Comparison of ENCODE assay signal across 7 cellular contexts in genomic region chr2:170409164-170409535, GRCh38.
A peak's percentile ranks its signal among the peaks of the same experiment; 100 is the strongest.
DNase-seq lines count a peak whose midpoint lies in the region; ATAC-seq and TF ChIP-seq lines count a peak whose summit lies in the region.

No MANE protein-coding gene starts in this region.

- no peaks in the 10 kb centered on the region for H3K36me3 ChIP-seq in hepatocyte (replicated peaks; ENCODE audit: insufficient read depth, low read depth)

- H3K4me3 ChIP-seq in hepatocyte = peak overlapping the region; percentile 3
- no peak overlapping the region for H3K4me3 ChIP-seq in skeletal muscle cell (ENCODE audit: low read depth, low read length)

- 4% methylated on average over 9 of the region's 9 CpGs for WGBS in hepatocyte (ENCODE audit: low lambda C conversion rate, missing lambda C conversion rate)

- H3K4me2 ChIP-seq in hepatocyte = peak overlapping the region; percentile 63

- H3K27ac Mint-ChIP-seq in T-helper 1 cell treated with Interleukin-12 subunit alpha and Interleukin-12 subunit beta and Interleukin-4 antibody, amounts not matched to agents 30 μg/mL and 1 μg/mL, for 36 hours = no peak overlapping the region

- no peaks in the 10 kb centered on the region for H3K4me1 ChIP-seq in hepatocyte (ENCODE audit: insufficient read depth)

- H3K4me1 Mint-ChIP-seq in T-helper 1 cell treated with Interleukin-12 subunit alpha and Interleukin-12 subunit beta and Interleukin-4 antibody, amounts not matched to agents 30 μg/mL and 1 μg/mL, for 36 hours (ENCODE audit: low read depth) = peaks cover 6% of the 10 kb centered on the region

- no peak for ATAC-seq in HG03039 (IDR thresholded peaks at IDR 0.05; ENCODE audit: unreplicated experiment)

- H3K9me3 Mint-ChIP-seq in T-helper 1 cell treated with Interleukin-12 subunit alpha and Interleukin-12 subunit beta and Interleukin-4 antibody, amounts not matched to agents 30 μg/mL and 1 μg/mL, for 36 hours = no peaks in the 10 kb centered on the region

- H3K79me2 ChIP-seq in hepatocyte = no peaks in the 10 kb centered on the region

- no peaks in the 10 kb centered on the region for H3K36me3 Mint-ChIP-seq in T-helper 1 cell treated with Interleukin-12 subunit alpha and Interleukin-12 subunit beta and Interleukin-4 antibody, amounts not matched to agents 30 μg/mL and 1 μg/mL, for 36 hours (ENCODE audit: low read depth)

- no peaks in the 10 kb centered on the region for H3K9me2 ChIP-seq in hepatocyte (replicated peaks; ENCODE audit: insufficient read depth)

- H4K20me1 ChIP-seq in hepatocyte (ENCODE audit: insufficient read depth, poor library complexity, severe bottlenecking) = no peaks in the 10 kb centered on the region

- TF ChIP-seq CTCF in GM12872 (IDR thresholded peaks at IDR 0.05; ENCODE audit: insufficient read depth, low read depth, low read length) = peak; percentile 84
- peak; percentile 93 for TF ChIP-seq CTCF in hepatocyte (IDR thresholded peaks at IDR 0.05; ENCODE audit: poor library complexity)

- no peak overlapping the region for H2AFZ ChIP-seq in hepatocyte

- H3K4me3 Mint-ChIP-seq in T-helper 1 cell treated with Interleukin-12 subunit alpha and Interleukin-12 subunit beta and Interleukin-4 antibody, amounts not matched to agents 30 μg/mL and 1 μg/mL, for 36 hours = peak overlapping the region; percentile 38

- H3K27me3 ChIP-seq in hepatocyte = peaks cover 5% of the 10 kb centered on the region

- H3K27ac ChIP-seq in hepatocyte = no peak overlapping the region

- H3K27me3 Mint-ChIP-seq in T-helper 1 cell treated with Interleukin-12 subunit alpha and Interleukin-12 subunit beta and Interleukin-4 antibody, amounts not matched to agents 30 μg/mL and 1 μg/mL, for 36 hours (ENCODE audit: low read depth) = peaks cover 29% of the 10 kb centered on the region

- DNase-seq in NCI-H146 (lab: John Stamatoyannopoulos, UW) (peak; percentile 68), amniotic stem cell (lab: John Stamatoyannopoulos, UW) (peak; percentile 58), hepatocyte (ENCODE audit: low spot score) (peak; percentile 88), skeletal muscle cell (ENCODE audit: low read depth) (peak; percentile 14)

- H3K9me3 ChIP-seq in hepatocyte (ENCODE audit: low read depth) = no peaks in the 10 kb centered on the region

Comparison
In these comparisons a context has a peak if more than half of its experiments do, and no peak if none do; other contexts are left out.
1. DNase-seq: peak in every context shown above with its lines; median percentile 88 in hepatocyte; 68 in NCI-H146; 58 in amniotic stem cell; 14 in skeletal muscle cell.